In the genomic region with DNA sequence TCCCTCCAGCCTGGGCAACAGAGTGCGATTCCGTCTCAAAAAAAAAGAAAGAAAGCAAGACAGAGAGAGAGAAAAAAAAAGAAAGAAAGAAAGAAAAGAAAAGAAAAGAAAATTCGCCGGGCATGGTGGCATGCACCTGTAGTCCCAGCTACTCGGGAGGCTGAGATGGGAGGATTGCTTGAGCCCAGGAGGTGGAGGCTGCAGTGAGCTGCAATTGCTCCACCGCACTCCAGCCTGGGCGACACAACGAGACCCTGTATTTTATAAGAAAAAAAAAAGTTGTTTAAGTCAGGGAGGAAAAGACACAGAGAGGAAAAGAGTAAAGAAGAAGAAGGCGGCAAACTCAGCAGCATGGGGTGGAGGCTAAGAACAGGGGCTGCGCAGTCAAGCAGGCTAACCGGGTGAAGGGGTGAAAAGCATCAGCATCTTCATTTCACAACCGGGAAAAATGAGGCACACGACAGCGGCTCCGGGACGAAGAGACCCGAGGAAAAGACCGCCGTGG, we compare ENCODE assay signal across 8 cellular contexts. TPM values are rescaled to one million over a fixed set of nuclear protein-coding genes. Genes with fewer than 3 reads are reported as not detected.
A peak's percentile ranks its signal among the peaks of the same experiment; 100 is the strongest.
DNase-seq lines count a peak whose midpoint lies in the region; ATAC-seq and TF ChIP-seq lines count a peak whose summit lies in the region.

No MANE protein-coding gene starts in this region.

- H3K9me3 ChIP-seq in CD4-positive, alpha-beta T cell (ENCODE audit: control insufficient read depth, low read length), result no peaks in the 10 kb centered on the region
- no peaks in the 10 kb centered on the region for H3K9me3 ChIP-seq in body of pancreas

- peak overlapping the region; percentile 87 for H3K27ac Mint-ChIP-seq in CD4-positive, alpha-beta T cell

- H3K27me3 ChIP-seq in CD4-positive, alpha-beta T cell (ENCODE audit: control insufficient read depth, insufficient read depth, low read length), result no peaks in the 10 kb centered on the region
- H3K27me3 ChIP-seq in body of pancreas, result no peaks in the 10 kb centered on the region

- no peak for TF ChIP-seq CTCF in CD4-positive, alpha-beta T cell (IDR thresholded peaks at IDR 0.05)
- peak in 1 of 7 experiments; percentile 6 for TF ChIP-seq CTCF in body of pancreas (IDR thresholded peaks at IDR 0.05)

- peak overlapping the region; percentile 96 for H3K4me3 Mint-ChIP-seq in CD4-positive, alpha-beta T cell

- intact Hi-C loops in CD4-positive, alpha-beta T cell (cut with DNase I, micrococcal nuclease), result loop anchor here (2.0 to 10.0 kb wide), 10 partner anchors 218 to 1610 kb away; partner anchors contain the start of genes ALKBH2 (in 1 of the 2), CORO1C (in 1 of the 2), IFT81 (in 1 of the 2) and KCTD10 (in 1 of the 2)
- intact Hi-C loops in body of pancreas (cut with DNase I), result no loop called here

- TF ChIP-seq POLR2A in body of pancreas (IDR thresholded peaks at IDR 0.05), result no peak

- peak; percentile 19 for ATAC-seq in CD4-positive, alpha-beta T cell (ENCODE audit: poor library complexity)
- peak; percentile 4 for ATAC-seq in HG03045 (IDR thresholded peaks at IDR 0.05; ENCODE audit: unreplicated experiment)
- ATAC-seq in body of pancreas, result peak; percentile 1
- ATAC-seq in GM21515 (IDR thresholded peaks at IDR 0.05; ENCODE audit: unreplicated experiment), result no peak

- no peaks in the 10 kb centered on the region for H3K27me3 Mint-ChIP-seq in CD4-positive, alpha-beta T cell

- POLR2A ChIA-PET in CD4-positive, alpha-beta T cell (lab: Charles Lee), result no interaction called here

- peaks cover 0 to 8% of the 10 kb centered on the region in 2 donors for H3K36me3 ChIP-seq in body of pancreas (replicated peaks in 1 of 2; ENCODE audit: insufficient read depth in 1 of 2, low read depth in 2 of 2)

- H3K4me3 ChIP-seq in body of pancreas, result peak overlapping the region in 1 of 2 donors; percentile 74

- no peaks in the 10 kb centered on the region for H3K9me3 Mint-ChIP-seq in CD4-positive, alpha-beta T cell

- H3K27ac ChIP-seq in CD4-positive, alpha-beta T cell (ENCODE audit: low read depth, low read length), result no peak overlapping the region
- peak overlapping the region in 1 of 4 donors; percentile 17 for H3K27ac ChIP-seq in body of pancreas

- peaks cover 29% of the 10 kb centered on the region for H3K4me1 Mint-ChIP-seq in CD4-positive, alpha-beta T cell (ENCODE audit: low read depth)

- CTCF ChIA-PET in CD4-positive, alpha-beta T cell (lab: Charles Lee), result no interaction called here

- H3K4me1 ChIP-seq in body of pancreas, result peaks cover 24% of the 10 kb centered on the region

- WGBS in body of pancreas, 2 donors, result 21 to 32% methylated on average over 19 of the region's 19 CpGs

- DNase-seq in CD4-positive, alpha-beta T cell, result no peak
- DNase-seq in body of pancreas (no peak), mesenteric fat pad (ENCODE audit: low spot score) (peak; percentile 65), mucosa of gallbladder (ENCODE audit: low spot score) (no peak), NCI-H2171 (lab: John Stamatoyannopoulos, UW) (no peak)
- DNase-seq in stimulated activated CD4-positive, alpha-beta T cell treated with anti-CD3 and anti-CD28 coated beads, Interleukin-1b, Interleukin-23, amount 100 ng/mL, for 48 hours, result no peak

- peaks cover 30% of the 10 kb centered on the region for H3K36me3 Mint-ChIP-seq in CD4-positive, alpha-beta T cell (ENCODE audit: low read depth)

RNA-seq across cellular contexts. Expression of gene FICD, which starts 0.6 kb away (rescaled TPM):
- 1 to 10 TPM; 2.7 to 3.2 TPM for total RNA-seq in CD4-positive, alpha-beta T cell
- total RNA-seq in body of pancreas (10 to 100 TPM; 10.9 to 11.9 TPM), mesenteric fat pad (14.1 TPM), mucosa of gallbladder (7.6 TPM)

RNA-seq across cellular contexts. Expression of gene SART3, which starts 46.5 kb away (rescaled TPM):
- 100 to 1,000 TPM in 1 of 2 experiments, 10 to 100 TPM in 1; 95.1 to 104 TPM for total RNA-seq in CD4-positive, alpha-beta T cell
- total RNA-seq in body of pancreas (10 to 100 TPM; 20.2 to 38.6 TPM), mesenteric fat pad (43.5 TPM), mucosa of gallbladder (42.3 TPM)

RNA-seq across cellular contexts. Expression of gene ISCU, which starts 47.9 kb away (rescaled TPM):
- total RNA-seq in CD4-positive, alpha-beta T cell, result 100 to 1,000 TPM; 269 to 270 TPM
- total RNA-seq in body of pancreas (100 to 1,000 TPM in 1 of 2 donors, 10 to 100 TPM in 1; 82.7 to 160 TPM), mesenteric fat pad (156 TPM), mucosa of gallbladder (129 TPM)
